26 cellular contexts compared by ENCODE assay signal in the genomic region with DNA sequence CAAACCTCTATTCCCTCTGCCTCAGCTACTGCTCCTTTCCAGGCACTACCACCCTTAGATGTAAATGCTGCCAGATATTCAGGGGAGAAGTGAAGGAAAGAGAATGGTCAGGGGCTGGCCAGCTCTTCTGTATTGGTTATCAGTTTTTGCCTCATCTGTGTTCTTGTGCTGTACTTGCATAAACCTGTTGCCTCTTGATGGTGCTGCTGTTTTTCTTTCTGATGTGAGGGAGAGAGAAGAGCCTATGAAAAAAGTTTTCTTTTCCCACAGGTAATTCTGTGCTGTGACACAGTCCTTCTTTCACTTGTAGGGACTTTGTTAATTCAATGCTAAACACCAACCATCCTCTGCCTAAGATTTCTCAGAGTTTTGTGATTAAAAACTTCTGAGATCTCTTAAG. TPM values are rescaled to one million over a fixed set of nuclear protein-coding genes. Genes with fewer than 3 reads are reported as not detected.
"Had no signal": no experiment of that assay in that cellular context is flagged by ENCODE, and none has a peak within 500 bp of the region (broad histone marks: within the 10 kb centered on the region; RNA-seq: fewer than 3 reads in every experiment).

No MANE protein-coding gene starts in this region.

- H3K27ac ChIP-seq: SJSA1, SK-N-MC had no signal

- ATAC-seq: PC-3 had no signal

- H3K4me1 ChIP-seq: SJSA1 had no signal

- H3K9me3 ChIP-seq: SJSA1 had no signal

- FAIRE-seq: RCC 7860 had no signal

- DNase-seq: IMR-90, KBM-7, MV-4-11, NCI-H1048, NCI-H1105, NCI-H1436 treated with DMSO at 0.1 percent for 48 hours, NCI-H187, NCI-H2029 treated with DMSO at 0.1 percent for 48 hours, NCI-H2107, NCI-H2171, NCI-H226, NCI-H446, NCI-H510A, NCI-H524 treated with DMSO at 0.1 percent for 48 hours, NCI-H69, NCI-H774, PC-3, Right ventricle myocardium superior, RPMI8226, SIG-M5, T-helper 2 cell had no signal

- H3K36me3 ChIP-seq: SJSA1 had no signal

- H3K27me3 ChIP-seq: SJSA1 had no signal

- H3K4me3 ChIP-seq: SJSA1, SK-N-MC had no signal

RNA-seq across cellular contexts. Expression of gene STK31, which starts 57.5 kb away (rescaled TPM):
- total RNA-seq: IMR-90, LHCN-M2, MCF 10A, Right ventricle myocardium superior had no signal
- polyA plus RNA-seq: IMR-90 had no signal
